In the genomic region with DNA sequence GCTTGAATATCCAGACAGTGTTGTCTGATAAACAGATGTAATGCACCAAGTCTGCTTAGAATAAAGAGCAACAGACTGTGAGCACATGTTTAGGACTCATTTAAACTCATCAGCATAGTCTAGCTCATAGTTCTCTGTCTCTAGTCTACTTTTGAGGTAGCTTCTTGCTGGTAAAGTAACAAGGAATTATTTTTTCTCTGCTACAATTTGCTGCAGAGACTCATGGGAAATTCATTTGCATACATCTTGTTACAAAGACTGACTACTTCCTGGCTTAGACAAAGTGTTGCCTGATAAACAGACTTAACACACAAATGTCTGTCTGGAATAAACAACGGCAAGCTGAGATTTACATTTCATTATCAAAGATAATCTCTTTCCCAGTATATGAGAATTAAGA, we compare ENCODE assay signal across 1 cellular context.
TF ChIP-seq lines count a peak whose summit lies in the region.

No MANE protein-coding gene starts in this region.

TF ChIP-seq in SK-N-SH treated with all-trans-retinoic acid at 6 μM for 48 hours, 23 proteins besides CTCF, POLR2A, EP300 and RAD21 (continued from another document):
- no peak for TF ChIP-seq TSHZ2 (CRISPR knock-in tag; IDR thresholded peaks at IDR 0.05)
- TF ChIP-seq, protein P1, sequence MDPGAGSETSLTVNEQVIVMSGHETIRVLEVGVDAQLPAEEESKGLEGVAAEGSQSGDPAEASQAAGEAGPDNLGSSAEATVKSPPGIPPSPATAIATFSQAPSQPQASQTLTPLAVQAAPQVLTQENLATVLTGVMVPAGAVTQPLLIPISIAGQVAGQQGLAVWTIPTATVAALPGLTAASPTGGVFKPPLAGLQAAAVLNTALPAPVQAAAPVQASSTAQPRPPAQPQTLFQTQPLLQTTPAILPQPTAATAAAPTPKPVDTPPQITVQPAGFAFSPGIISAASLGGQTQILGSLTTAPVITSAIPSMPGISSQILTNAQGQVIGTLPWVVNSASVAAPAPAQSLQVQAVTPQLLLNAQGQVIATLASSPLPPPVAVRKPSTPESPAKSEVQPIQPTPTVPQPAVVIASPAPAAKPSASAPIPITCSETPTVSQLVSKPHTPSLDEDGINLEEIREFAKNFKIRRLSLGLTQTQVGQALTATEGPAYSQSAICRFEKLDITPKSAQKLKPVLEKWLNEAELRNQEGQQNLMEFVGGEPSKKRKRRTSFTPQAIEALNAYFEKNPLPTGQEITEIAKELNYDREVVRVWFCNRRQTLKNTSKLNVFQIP (CRISPR knock-in tag; IDR thresholded peaks at IDR 0.05; ENCODE audit: borderline replicate concordance, low read depth): no peak
